In the genomic region with DNA sequence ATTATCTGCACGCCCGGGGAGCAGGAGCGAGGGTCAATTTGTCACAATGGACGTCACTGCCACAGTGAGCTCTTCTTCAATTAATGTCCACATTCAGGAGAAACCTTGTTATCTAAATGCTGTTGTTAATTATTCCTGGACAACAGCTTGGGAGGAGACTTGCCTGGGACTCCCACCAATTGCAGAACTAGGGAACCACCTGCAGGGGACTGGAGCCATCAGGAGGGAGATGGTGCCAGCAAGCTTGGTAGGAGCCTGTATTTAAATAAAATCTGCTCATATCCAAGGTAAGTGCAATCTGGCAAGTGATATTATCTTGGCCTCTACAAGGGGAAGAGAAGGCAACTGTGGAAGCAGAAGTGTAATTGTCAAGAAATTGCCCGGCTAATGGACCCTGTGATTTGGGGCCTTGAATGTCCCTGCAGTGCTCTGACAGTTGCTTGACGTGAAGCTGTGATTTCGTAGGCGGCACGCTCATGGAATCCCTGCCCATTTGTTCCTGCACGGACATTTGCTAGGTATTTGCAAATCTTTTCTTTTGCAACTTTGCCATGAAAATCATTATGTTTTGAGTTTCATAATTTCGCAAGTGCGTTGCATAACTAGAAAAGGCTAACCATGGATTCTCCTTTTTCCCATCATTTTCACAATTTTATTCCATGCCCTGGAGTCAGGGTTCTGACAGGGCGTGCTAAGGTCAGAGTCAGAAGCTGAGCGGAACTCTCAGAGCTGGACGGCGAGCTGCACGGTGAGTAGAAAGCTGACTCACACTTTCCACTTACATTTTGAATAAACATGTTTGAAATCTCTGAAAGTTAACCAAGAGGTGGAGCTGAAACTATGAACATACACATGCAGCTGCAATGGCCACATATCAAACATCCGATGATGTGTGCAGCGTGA, we compare ENCODE assay signal across 1 cellular context.
TF ChIP-seq lines count a peak whose summit lies in the region.

No MANE protein-coding gene starts in this region.

TF ChIP-seq in GM23338, 12 proteins besides CTCF, POLR2A, EP300 and RAD21 (continued from another document):
- TF ChIP-seq, protein P1, sequence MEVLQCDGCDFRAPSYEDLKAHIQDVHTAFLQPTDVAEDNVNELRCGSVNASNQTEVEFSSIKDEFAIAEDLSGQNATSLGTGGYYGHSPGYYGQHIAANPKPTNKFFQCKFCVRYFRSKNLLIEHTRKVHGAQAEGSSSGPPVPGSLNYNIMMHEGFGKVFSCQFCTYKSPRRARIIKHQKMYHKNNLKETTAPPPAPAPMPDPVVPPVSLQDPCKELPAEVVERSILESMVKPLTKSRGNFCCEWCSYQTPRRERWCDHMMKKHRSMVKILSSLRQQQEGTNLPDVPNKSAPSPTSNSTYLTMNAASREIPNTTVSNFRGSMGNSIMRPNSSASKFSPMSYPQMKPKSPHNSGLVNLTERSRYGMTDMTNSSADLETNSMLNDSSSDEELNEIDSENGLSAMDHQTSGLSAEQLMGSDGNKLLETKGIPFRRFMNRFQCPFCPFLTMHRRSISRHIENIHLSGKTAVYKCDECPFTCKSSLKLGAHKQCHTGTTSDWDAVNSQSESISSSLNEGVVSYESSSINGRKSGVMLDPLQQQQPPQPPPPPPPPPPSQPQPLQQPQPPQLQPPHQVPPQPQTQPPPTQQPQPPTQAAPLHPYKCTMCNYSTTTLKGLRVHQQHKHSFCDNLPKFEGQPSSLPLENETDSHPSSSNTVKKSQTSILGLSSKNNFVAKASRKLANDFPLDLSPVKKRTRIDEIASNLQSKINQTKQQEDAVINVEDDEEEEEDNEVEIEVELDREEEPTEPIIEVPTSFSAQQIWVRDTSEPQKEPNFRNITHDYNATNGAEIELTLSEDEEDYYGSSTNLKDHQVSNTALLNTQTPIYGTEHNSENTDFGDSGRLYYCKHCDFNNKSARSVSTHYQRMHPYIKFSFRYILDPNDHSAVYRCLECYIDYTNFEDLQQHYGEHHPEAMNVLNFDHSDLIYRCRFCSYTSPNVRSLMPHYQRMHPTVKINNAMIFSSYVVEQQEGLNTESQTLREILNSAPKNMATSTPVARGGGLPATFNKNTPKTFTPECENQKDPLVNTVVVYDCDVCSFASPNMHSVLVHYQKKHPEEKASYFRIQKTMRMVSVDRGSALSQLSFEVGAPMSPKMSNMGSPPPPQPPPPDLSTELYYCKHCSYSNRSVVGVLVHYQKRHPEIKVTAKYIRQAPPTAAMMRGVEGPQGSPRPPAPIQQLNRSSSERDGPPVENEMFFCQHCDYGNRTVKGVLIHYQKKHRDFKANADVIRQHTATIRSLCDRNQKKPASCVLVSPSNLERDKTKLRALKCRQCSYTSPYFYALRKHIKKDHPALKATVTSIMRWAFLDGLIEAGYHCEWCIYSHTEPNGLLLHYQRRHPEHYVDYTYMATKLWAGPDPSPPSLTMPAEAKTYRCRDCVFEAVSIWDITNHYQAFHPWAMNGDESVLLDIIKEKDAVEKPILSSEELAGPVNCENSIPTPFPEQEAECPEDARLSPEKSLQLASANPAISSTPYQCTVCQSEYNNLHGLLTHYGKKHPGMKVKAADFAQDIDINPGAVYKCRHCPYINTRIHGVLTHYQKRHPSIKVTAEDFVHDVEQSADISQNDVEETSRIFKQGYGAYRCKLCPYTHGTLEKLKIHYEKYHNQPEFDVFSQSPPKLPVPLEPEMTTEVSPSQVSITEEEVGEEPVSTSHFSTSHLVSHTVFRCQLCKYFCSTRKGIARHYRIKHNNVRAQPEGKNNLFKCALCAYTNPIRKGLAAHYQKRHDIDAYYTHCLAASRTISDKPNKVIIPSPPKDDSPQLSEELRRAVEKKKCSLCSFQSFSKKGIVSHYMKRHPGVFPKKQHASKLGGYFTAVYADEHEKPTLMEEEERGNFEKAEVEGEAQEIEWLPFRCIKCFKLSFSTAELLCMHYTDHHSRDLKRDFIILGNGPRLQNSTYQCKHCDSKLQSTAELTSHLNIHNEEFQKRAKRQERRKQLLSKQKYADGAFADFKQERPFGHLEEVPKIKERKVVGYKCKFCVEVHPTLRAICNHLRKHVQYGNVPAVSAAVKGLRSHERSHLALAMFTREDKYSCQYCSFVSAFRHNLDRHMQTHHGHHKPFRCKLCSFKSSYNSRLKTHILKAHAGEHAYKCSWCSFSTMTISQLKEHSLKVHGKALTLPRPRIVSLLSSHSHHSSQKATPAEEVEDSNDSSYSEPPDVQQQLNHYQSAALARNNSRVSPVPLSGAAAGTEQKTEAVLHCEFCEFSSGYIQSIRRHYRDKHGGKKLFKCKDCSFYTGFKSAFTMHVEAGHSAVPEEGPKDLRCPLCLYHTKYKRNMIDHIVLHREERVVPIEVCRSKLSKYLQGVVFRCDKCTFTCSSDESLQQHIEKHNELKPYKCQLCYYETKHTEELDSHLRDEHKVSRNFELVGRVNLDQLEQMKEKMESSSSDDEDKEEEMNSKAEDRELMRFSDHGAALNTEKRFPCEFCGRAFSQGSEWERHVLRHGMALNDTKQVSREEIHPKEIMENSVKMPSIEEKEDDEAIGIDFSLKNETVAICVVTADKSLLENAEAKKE (CRISPR knock-in tag; IDR thresholded peaks at IDR 0.05): no peak
- TF ChIP-seq EZH2phosphoT487 (IDR thresholded peaks at IDR 0.05; ENCODE audit: unreplicated experiment): no peak
- TF ChIP-seq CREB1 (CRISPR knock-in tag; IDR thresholded peaks at IDR 0.05; ENCODE audit: low read depth): no peak
- no peak for TF ChIP-seq STAT1 (IDR thresholded peaks at IDR 0.05; ENCODE audit: unreplicated experiment)
- TF ChIP-seq, protein P2, sequence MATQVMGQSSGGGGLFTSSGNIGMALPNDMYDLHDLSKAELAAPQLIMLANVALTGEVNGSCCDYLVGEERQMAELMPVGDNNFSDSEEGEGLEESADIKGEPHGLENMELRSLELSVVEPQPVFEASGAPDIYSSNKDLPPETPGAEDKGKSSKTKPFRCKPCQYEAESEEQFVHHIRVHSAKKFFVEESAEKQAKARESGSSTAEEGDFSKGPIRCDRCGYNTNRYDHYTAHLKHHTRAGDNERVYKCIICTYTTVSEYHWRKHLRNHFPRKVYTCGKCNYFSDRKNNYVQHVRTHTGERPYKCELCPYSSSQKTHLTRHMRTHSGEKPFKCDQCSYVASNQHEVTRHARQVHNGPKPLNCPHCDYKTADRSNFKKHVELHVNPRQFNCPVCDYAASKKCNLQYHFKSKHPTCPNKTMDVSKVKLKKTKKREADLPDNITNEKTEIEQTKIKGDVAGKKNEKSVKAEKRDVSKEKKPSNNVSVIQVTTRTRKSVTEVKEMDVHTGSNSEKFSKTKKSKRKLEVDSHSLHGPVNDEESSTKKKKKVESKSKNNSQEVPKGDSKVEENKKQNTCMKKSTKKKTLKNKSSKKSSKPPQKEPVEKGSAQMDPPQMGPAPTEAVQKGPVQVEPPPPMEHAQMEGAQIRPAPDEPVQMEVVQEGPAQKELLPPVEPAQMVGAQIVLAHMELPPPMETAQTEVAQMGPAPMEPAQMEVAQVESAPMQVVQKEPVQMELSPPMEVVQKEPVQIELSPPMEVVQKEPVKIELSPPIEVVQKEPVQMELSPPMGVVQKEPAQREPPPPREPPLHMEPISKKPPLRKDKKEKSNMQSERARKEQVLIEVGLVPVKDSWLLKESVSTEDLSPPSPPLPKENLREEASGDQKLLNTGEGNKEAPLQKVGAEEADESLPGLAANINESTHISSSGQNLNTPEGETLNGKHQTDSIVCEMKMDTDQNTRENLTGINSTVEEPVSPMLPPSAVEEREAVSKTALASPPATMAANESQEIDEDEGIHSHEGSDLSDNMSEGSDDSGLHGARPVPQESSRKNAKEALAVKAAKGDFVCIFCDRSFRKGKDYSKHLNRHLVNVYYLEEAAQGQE (IDR thresholded peaks at IDR 0.05; ENCODE audit: unreplicated experiment): no peak
- TF ChIP-seq, protein P3, sequence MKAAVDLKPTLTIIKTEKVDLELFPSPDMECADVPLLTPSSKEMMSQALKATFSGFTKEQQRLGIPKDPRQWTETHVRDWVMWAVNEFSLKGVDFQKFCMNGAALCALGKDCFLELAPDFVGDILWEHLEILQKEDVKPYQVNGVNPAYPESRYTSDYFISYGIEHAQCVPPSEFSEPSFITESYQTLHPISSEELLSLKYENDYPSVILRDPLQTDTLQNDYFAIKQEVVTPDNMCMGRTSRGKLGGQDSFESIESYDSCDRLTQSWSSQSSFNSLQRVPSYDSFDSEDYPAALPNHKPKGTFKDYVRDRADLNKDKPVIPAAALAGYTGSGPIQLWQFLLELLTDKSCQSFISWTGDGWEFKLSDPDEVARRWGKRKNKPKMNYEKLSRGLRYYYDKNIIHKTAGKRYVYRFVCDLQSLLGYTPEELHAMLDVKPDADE (IDR thresholded peaks at IDR 0.05): no peak
- TF ChIP-seq JUNB (IDR thresholded peaks at IDR 0.05; ENCODE audit: unreplicated experiment): no peak
- no peak for TF ChIP-seq ZNF114 (CRISPR knock-in tag; IDR thresholded peaks at IDR 0.05)
- TF ChIP-seq NANOG (IDR thresholded peaks at IDR 0.05; ENCODE audit: borderline replicate concordance): no peak
- TF ChIP-seq EZH2 (IDR thresholded peaks at IDR 0.05; ENCODE audit: low read depth, unreplicated experiment): no peak
- TF ChIP-seq POLR2AphosphoS5 (IDR thresholded peaks at IDR 0.05; ENCODE audit: low read depth): no peak
